ENCODE assay signal across 8 cellular contexts in the genomic region with DNA sequence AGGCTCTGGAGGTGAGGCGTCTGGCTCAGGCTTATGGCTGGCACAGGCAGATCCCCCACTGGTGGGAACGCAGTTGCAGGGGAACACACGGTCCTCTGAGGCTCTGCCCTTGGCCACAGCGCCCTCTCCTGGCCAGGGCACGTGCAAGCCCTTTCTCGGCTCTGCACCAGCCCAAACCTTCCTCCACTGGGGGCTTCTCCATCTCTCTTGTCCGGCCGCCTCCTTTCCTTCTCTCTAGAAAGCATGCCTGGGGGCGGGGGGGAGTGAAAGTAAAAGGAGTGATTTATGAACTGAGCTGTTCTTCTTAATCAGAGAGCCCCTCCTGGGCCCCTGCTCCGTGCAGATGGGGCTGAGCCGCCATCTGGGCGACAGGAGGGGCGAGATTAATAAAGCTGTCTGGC. TPM values are rescaled to one million over a fixed set of nuclear protein-coding genes. Genes with fewer than 3 reads are reported as not detected.
DNase-seq lines count a peak whose midpoint lies in the region; ATAC-seq and TF ChIP-seq lines count a peak whose summit lies in the region.

No MANE protein-coding gene starts in this region.

- no peaks in the 10 kb centered on the region for H3K27me3 ChIP-seq in CD8-positive, alpha-beta memory T cell (ENCODE audit: insufficient read depth, low read length, poor library complexity, severe bottlenecking)

- no peak overlapping the region for H3K4me3 Mint-ChIP-seq in CD8-positive, alpha-beta memory T cell
- H3K4me3 Mint-ChIP-seq in activated CD8-positive, alpha-beta T cell treated with anti-CD3 and anti-CD28 coated beads for 36 hours: no peak overlapping the region

- CTCF ChIA-PET in CD8-positive, alpha-beta memory T cell (lab: Charles Lee): interaction anchor here (0.8 to 1.7 kb wide), 9 partner anchors 9 to 337 kb away, joined by 3 to 10 read pairs (median 3); no protein-coding TSS in a partner anchor
- CTCF ChIA-PET in activated CD8-positive, alpha-beta T cell treated with anti-CD3 and anti-CD28 coated beads for 36 hours (lab: Charles Lee): interaction anchor here (0.7 to 2.6 kb wide), 27 partner anchors 8 to 337 kb away, joined by 3 to 15 read pairs (median 4); no protein-coding TSS in a partner anchor

- ATAC-seq in activated CD8-positive, alpha-beta T cell treated with anti-CD3 and anti-CD28 coated beads for 36 hours: peak; percentile 89
- no peak for ATAC-seq in HG03097 (IDR thresholded peaks at IDR 0.05; ENCODE audit: low FRiP score, unreplicated experiment)

- no peak overlapping the region for H3K27ac ChIP-seq in CD8-positive, alpha-beta memory T cell (ENCODE audit: low read depth, low read length)

- H3K9me3 ChIP-seq in CD8-positive, alpha-beta memory T cell (ENCODE audit: low read length): no peaks in the 10 kb centered on the region

- no peaks in the 10 kb centered on the region for H3K4me1 Mint-ChIP-seq in CD8-positive, alpha-beta memory T cell
- no peaks in the 10 kb centered on the region for H3K4me1 Mint-ChIP-seq in activated CD8-positive, alpha-beta T cell treated with anti-CD3 and anti-CD28 coated beads for 36 hours (ENCODE audit: low read depth)

- DNase-seq in CD8-positive, alpha-beta memory T cell: peak; percentile 24 to 74 (median 52)
- DNase-seq in HCEC 1CT: peak; percentile 46
- DNase-seq in NCI-H748 (lab: John Stamatoyannopoulos, UW; ENCODE audit: unreplicated experiment): peak; percentile 76
- peak; percentile 69 for DNase-seq in activated CD8-positive, alpha-beta T cell treated with anti-CD3 and anti-CD28 coated beads for 36 hours
- DNase-seq in effector CD4-positive, alpha-beta T cell: peak; percentile 34
- peak; percentile 54 for DNase-seq in mucosa of gallbladder (ENCODE audit: low spot score)
- peak; percentile 81 for DNase-seq in stimulated activated CD8-positive, alpha-beta memory T cell treated with anti-CD3 and anti-CD28 coated beads, Interleukin-4, amount 100 ng/mL, for 48 hours

- H3K4me3 ChIP-seq in CD8-positive, alpha-beta memory T cell (ENCODE audit: low read length): no peak overlapping the region

- H3K36me3 ChIP-seq in CD8-positive, alpha-beta memory T cell (ENCODE audit: insufficient read depth, low read length): peaks cover 4% of the 10 kb centered on the region

- POLR2A ChIA-PET in CD8-positive, alpha-beta memory T cell (lab: Charles Lee): no interaction called here
- POLR2A ChIA-PET in activated CD8-positive, alpha-beta T cell treated with anti-CD3 and anti-CD28 coated beads for 36 hours (lab: Charles Lee): no interaction called here

- H3K27ac Mint-ChIP-seq in CD8-positive, alpha-beta memory T cell: peak overlapping the region in 1 of 8 donors; percentile 47
- H3K27ac Mint-ChIP-seq in activated CD8-positive, alpha-beta T cell treated with anti-CD3 and anti-CD28 coated beads for 36 hours: no peak overlapping the region

- peaks cover 0 to 3% (median 0%) of the 10 kb centered on the region in 5 donors for H3K9me3 Mint-ChIP-seq in CD8-positive, alpha-beta memory T cell
- H3K9me3 Mint-ChIP-seq in activated CD8-positive, alpha-beta T cell treated with anti-CD3 and anti-CD28 coated beads for 36 hours: peaks cover 4% of the 10 kb centered on the region

- TF ChIP-seq CTCF in activated CD8-positive, alpha-beta T cell treated with anti-CD3 and anti-CD28 coated beads for 36 hours (IDR thresholded peaks at IDR 0.05): peak; percentile 84

- H3K4me1 ChIP-seq in CD8-positive, alpha-beta memory T cell (ENCODE audit: insufficient read depth, low read length): no peaks in the 10 kb centered on the region

- intact Hi-C loops in activated CD8-positive, alpha-beta T cell treated with anti-CD3 and anti-CD28 coated beads for 36 hours (cut with micrococcal nuclease): loop anchor here (5.0 to 10.0 kb wide), 4 partner anchors 117 to 339 kb away; no protein-coding TSS in a partner anchor

- H3K36me3 Mint-ChIP-seq in CD8-positive, alpha-beta memory T cell: peaks cover 11 to 17% (median 12%) of the 10 kb centered on the region in 3 donors
- no peaks in the 10 kb centered on the region for H3K36me3 Mint-ChIP-seq in activated CD8-positive, alpha-beta T cell treated with anti-CD3 and anti-CD28 coated beads for 36 hours (ENCODE audit: low read depth)

- H3K27me3 Mint-ChIP-seq in CD8-positive, alpha-beta memory T cell: peaks cover 0 to 2% of the 10 kb centered on the region in 2 donors
- no peaks in the 10 kb centered on the region for H3K27me3 Mint-ChIP-seq in activated CD8-positive, alpha-beta T cell treated with anti-CD3 and anti-CD28 coated beads for 36 hours

RNA-seq across cellular contexts. Expression of a gene that starts 56.5 kb away (rescaled TPM):
- 10 to 100 TPM; 16.9 to 18.1 TPM for total RNA-seq in CD8-positive, alpha-beta memory T cell
- 32.1 TPM for polyA plus RNA-seq in CD8-positive, alpha-beta memory T cell
- total RNA-seq in activated CD8-positive, alpha-beta T cell treated with anti-CD3 and anti-CD28 coated beads for 36 hours: 10 to 100 TPM; 15.2 to 17.5 TPM
- total RNA-seq in mucosa of gallbladder: 133 TPM
